Comparison of ENCODE assay signal across 18 cellular contexts in the genomic region with DNA sequence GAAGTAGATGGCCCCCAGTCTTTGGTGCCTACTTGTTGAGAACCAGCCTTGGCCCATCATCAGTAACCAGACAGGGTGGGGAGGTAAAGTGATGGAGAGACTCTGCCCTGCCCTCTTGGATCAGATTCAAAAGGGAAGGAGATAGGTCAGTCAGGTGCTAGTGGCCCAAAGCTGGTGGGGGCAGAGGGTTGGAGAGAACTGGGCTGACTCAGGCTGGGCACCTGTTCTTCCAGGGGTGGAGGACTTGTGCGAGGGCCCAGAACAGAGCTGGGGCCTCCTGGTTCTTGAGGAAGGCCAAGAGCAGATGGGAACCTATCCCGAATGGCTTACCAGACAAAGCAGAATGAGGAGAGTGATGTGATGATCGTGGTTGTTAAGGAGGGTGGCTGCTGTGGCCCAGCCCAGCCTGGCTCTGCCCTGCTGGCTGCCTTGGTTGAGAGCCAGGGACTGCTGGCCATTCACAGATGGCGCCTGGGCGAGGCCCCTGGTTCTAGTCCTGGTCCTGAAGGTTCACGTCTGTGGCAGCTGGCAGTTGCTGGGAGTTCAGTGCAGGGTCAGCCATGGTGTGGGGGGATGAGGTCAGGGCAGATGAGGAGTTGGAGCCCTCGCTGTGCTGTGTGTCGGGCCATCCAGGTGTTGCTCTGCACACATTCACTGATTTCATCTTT. TPM values are rescaled to one million over a fixed set of nuclear protein-coding genes. Genes with fewer than 3 reads are reported as not detected.
DNase-seq lines count a peak whose midpoint lies in the region; ATAC-seq and TF ChIP-seq lines count a peak whose summit lies in the region.
"Had no signal": no experiment of that assay in that cellular context is flagged by ENCODE, and none has a peak within 500 bp of the region (broad histone marks: within the 10 kb centered on the region; RNA-seq: fewer than 3 reads in every experiment).

No MANE protein-coding gene starts in this region.

- ATAC-seq in gastrocnemius medialis (peak; percentile 85 to 94), HG02870 (IDR thresholded peaks at IDR 0.05; ENCODE audit: unreplicated experiment) (no peak)

- H3K27me3 ChIP-seq in BLaER1 (no peaks in the 10 kb centered on the region), gastrocnemius medialis (no peaks in the 10 kb centered on the region), esophagus muscularis mucosa (no peaks in the 10 kb centered on the region)
- H3K27me3 ChIP-seq: SJCRH30 had no signal

- H3K27ac ChIP-seq in BLaER1 (no peak overlapping the region), gastrocnemius medialis (peak overlapping the region; percentile 35 to 78 (median 71)), esophagus muscularis mucosa (replicated peaks in 1 of 4) (no peak overlapping the region), OCI-LY7 (ENCODE audit: low read depth, low read length, poor library complexity, severe bottlenecking) (no peak overlapping the region)
- H3K27ac ChIP-seq: SJCRH30 had no signal

- H3K9me3 ChIP-seq in BLaER1 (no peaks in the 10 kb centered on the region), gastrocnemius medialis (no peaks in the 10 kb centered on the region), esophagus muscularis mucosa (no peaks in the 10 kb centered on the region), OCI-LY7 (ENCODE audit: low read length) (no peaks in the 10 kb centered on the region)
- H3K9me3 ChIP-seq: SJCRH30 had no signal

- H3K36me3 ChIP-seq in BLaER1 (peaks cover 11% of the 10 kb centered on the region; the same call in 1 of the 2 replicates), gastrocnemius medialis (no peaks in the 10 kb centered on the region), esophagus muscularis mucosa (no peaks in the 10 kb centered on the region), OCI-LY7 (ENCODE audit: insufficient read depth, low read length) (peaks cover 25% of the 10 kb centered on the region)
- H3K36me3 ChIP-seq: SJCRH30 had no signal

- peak overlapping the region; percentile 90 for H3K4me2 ChIP-seq in BLaER1
- no peak overlapping the region for H3K4me2 ChIP-seq in OCI-LY7 (ENCODE audit: low read length)

- peaks cover 40% of the 10 kb centered on the region for H3K4me1 Mint-ChIP-seq in chondrocyte (ENCODE audit: low read depth)
- H3K4me1 Mint-ChIP-seq: CD14-positive monocyte had no signal

- H3K4me1 ChIP-seq in BLaER1: peaks cover 61% of the 10 kb centered on the region
- H3K4me1 ChIP-seq in gastrocnemius medialis: peaks cover 40 to 47% of the 10 kb centered on the region in 2 donors
- H3K4me1 ChIP-seq in esophagus muscularis mucosa: peaks cover 47 to 50% (median 48%) of the 10 kb centered on the region in 4 donors
- H3K4me1 ChIP-seq in OCI-LY7 (ENCODE audit: insufficient read depth, low read length, poor library complexity, severe bottlenecking): peaks cover 44% of the 10 kb centered on the region

- H3K9me3 Mint-ChIP-seq in chondrocyte (ENCODE audit: low read depth): no peaks in the 10 kb centered on the region
- H3K9me3 Mint-ChIP-seq: CD14-positive monocyte had no signal

- no peak for TF ChIP-seq EP300 in esophagus muscularis mucosa (IDR thresholded peaks at IDR 0.05)

- in situ Hi-C loops in gastrocnemius medialis (cut with MboI; ENCODE audit: low sequenced_read_pairs in 4 of 4): loop anchor here in 1 of 4 donors (10.0 kb wide), 1 partner anchor 50 kb away; no protein-coding TSS in a partner anchor

- CTCF ChIA-PET in OCI-LY7 (lab: Charles Lee; ENCODE audit: unreplicated experiment): no interaction called here

- intact Hi-C loops in gastrocnemius medialis (cut with DNase I; ENCODE audit: low total_unique reads): no loop called here
- intact Hi-C loops in esophagus muscularis mucosa (cut with DNase I): no loop called here
- intact Hi-C loops in OCI-LY7 (cut with micrococcal nuclease; ENCODE audit: unreplicated experiment): no loop called here

- peaks cover 43% of the 10 kb centered on the region; the same call in 1 of the 2 replicates for H3K79me2 ChIP-seq in OCI-LY7 (ENCODE audit: insufficient read depth, low read depth, low read length)

- no peak overlapping the region for H3K9ac ChIP-seq in BLaER1

- H2AFZ ChIP-seq in OCI-LY7 (ENCODE audit: low read length): no peak overlapping the region

- TF ChIP-seq POLR2A in gastrocnemius medialis (IDR thresholded peaks at IDR 0.05): no peak
- no peak for TF ChIP-seq POLR2A in esophagus muscularis mucosa (IDR thresholded peaks at IDR 0.05; ENCODE audit: low read depth)

- H3K27ac Mint-ChIP-seq in chondrocyte (ENCODE audit: unreplicated experiment): peak overlapping the region; percentile 51

- BruUV-seq in OCI-LY7 (replicated peaks; lab: Mats Ljungman, UMichigan): no TSS peak

- WGBS in esophagus muscularis mucosa: 91% methylated on average over 8 of the region's 8 CpGs

- peaks cover 33% of the 10 kb centered on the region for H4K20me1 ChIP-seq in BLaER1
- H4K20me1 ChIP-seq in OCI-LY7 (ENCODE audit: insufficient read depth, low read length): peaks cover 3% of the 10 kb centered on the region; the same call in 1 of the 2 replicates

- no peaks in the 10 kb centered on the region for H3K36me3 Mint-ChIP-seq in chondrocyte (ENCODE audit: low read depth)
- H3K36me3 Mint-ChIP-seq: CD14-positive monocyte had no signal

- no peaks in the 10 kb centered on the region for H3K9me2 ChIP-seq in OCI-LY7 (ENCODE audit: insufficient read depth, low read length)

- TF ChIP-seq CTCF in chondrocyte (IDR thresholded peaks at IDR 0.05) (no peak), gastrocnemius medialis (IDR thresholded peaks at IDR 0.05 in 4 of 5, conservative IDR thresholded peaks at IDR 0.05 in 1 of 5) (no peak), esophagus muscularis mucosa (IDR thresholded peaks at IDR 0.05) (no peak), OCI-LY7 (conservative IDR thresholded peaks at IDR 0.05; ENCODE audit: low read length) (no peak)

- POLR2A ChIA-PET in OCI-LY7 (lab: Charles Lee): interaction anchor here (1.4 kb wide), 1 partner anchor 21 kb away, joined by 4 read pairs; no protein-coding TSS in a partner anchor

- no peaks in the 10 kb centered on the region for H3K27me3 Mint-ChIP-seq in chondrocyte (ENCODE audit: low read depth)

- DNase-seq in HT-29 (ENCODE audit: low spot score) (peak; percentile 16), chondrocyte (ENCODE audit: low spot score) (no peak), gastrocnemius medialis (peak; percentile 63 to 87), esophagus muscularis mucosa (ENCODE audit: extremely low spot score) (no peak), OCI-LY7 (ENCODE audit: low spot score) (no peak)
- no peak for DNase-seq in effector CD8-positive, alpha-beta T cell (lab: John Stamatoyannopoulos, UW)
- DNase-seq: COR-L47, DMS53, MV-4-11, NCI-H1417 treated with DMSO at 0.1 percent for 48 hours, NCI-H2029, NCI-H2171 treated with DMSO at 0.1 percent for 48 hours, NCI-H524, SJCRH30, SW 1271 had no signal

- no peak overlapping the region for H3K4me3 Mint-ChIP-seq in chondrocyte (ENCODE audit: unreplicated experiment)

- H3K4me3 ChIP-seq in BLaER1 (no peak overlapping the region), gastrocnemius medialis (no peak overlapping the region), esophagus muscularis mucosa (no peak overlapping the region), OCI-LY7 (ENCODE audit: low read depth, low read length, poor library complexity, severe bottlenecking) (no peak overlapping the region)
- H3K4me3 ChIP-seq: SJCRH30 had no signal

RNA-seq across cellular contexts. Expression of a gene that starts 36.6 kb away (rescaled TPM):
- total RNA-seq in HT-29 (2014; rRNA removed; shearing (Covaris generic)): 23.9 and 25.5 TPM in 2 replicates
- 2.4 to 4.1 TPM (median 4.0 TPM) in 3 replicates for total RNA-seq in chondrocyte
- 1 to 10 TPM; 1.4 to 4.1 (median 2.3) TPM for total RNA-seq in gastrocnemius medialis
- 10 to 100 TPM; 10.4 to 19.1 (median 12.8) TPM for total RNA-seq in esophagus muscularis mucosa
- 41.6 and 52.7 TPM in 2 replicates for total RNA-seq in OCI-LY7 (2014; rRNA removed; shearing (Covaris generic))
- 54.5 and 66.7 TPM in 2 replicates for total RNA-seq in OCI-LY7 (2022)

Comparison
In these comparisons a context has a peak if more than half of its experiments do, and no peak if none do; other contexts are left out.
1. H3K27ac ChIP-seq: peak in gastrocnemius medialis (4 of 4); none in BLaER1 (single experiment), esophagus muscularis mucosa (0 of 4) and OCI-LY7 (single experiment).
2. DNase-seq: peak in HT-29 (single experiment) and gastrocnemius medialis (2 of 2); none in chondrocyte (single experiment), esophagus muscularis mucosa (single experiment), OCI-LY7 (single experiment) and effector CD8-positive, alpha-beta T cell (single experiment).